8 cellular contexts compared by ENCODE assay signal in genomic region chr11:85947431-85948272, GRCh38.
DNase-seq lines count a peak whose midpoint lies in the region; ATAC-seq and TF ChIP-seq lines count a peak whose summit lies in the region.

No MANE protein-coding gene starts in this region.

- H3K9me3 ChIP-seq in OCI-LY3 (ENCODE audit: insufficient read depth, low read length) = peaks cover 13% of the 10 kb centered on the region; the same call in 1 of the 2 replicates

- no peaks in the 10 kb centered on the region for H3K27me3 Mint-ChIP-seq in progenitor cell of endocrine pancreas

- H3K36me3 ChIP-seq in ACC112 (ENCODE audit: insufficient read depth, low read length) (no peaks in the 10 kb centered on the region), OCI-LY3 (replicated peaks; ENCODE audit: low read depth, low read length) (peaks cover 18% of the 10 kb centered on the region)

- no peaks in the 10 kb centered on the region for H3K27me3 ChIP-seq in ACC112 (ENCODE audit: insufficient read depth, low read length)
- no peaks in the 10 kb centered on the region for H3K27me3 ChIP-seq in OCI-LY3 (ENCODE audit: low read depth, low read length)

- no peaks in the 10 kb centered on the region for H3K79me2 ChIP-seq in ACC112 (ENCODE audit: control insufficient read depth, insufficient read depth, low read length, unreplicated experiment)
- H3K79me2 ChIP-seq in OCI-LY3 (ENCODE audit: low read length) = no peaks in the 10 kb centered on the region

- no peak overlapping the region for H3K27ac Mint-ChIP-seq in progenitor cell of endocrine pancreas

- DNase-seq in epithelial cell of prostate (ENCODE audit: low read depth, low spot score) (no peak), omental fat pad (ENCODE audit: low spot score) (no peak), activated gamma-delta T cell (lab: John Stamatoyannopoulos, UW) (no peak), NAMALWA (ENCODE audit: low spot score) (no peak), progenitor cell of endocrine pancreas (ENCODE audit: low spot score, unreplicated experiment) (no peak)

- peaks cover 1% of the 10 kb centered on the region for H3K36me3 Mint-ChIP-seq in progenitor cell of endocrine pancreas (ENCODE audit: insufficient read depth)

- ATAC-seq in GM19452 (IDR thresholded peaks at IDR 0.05; ENCODE audit: unreplicated experiment) = peak; percentile 54
- ATAC-seq in omental fat pad (ENCODE audit: low FRiP score) = peak; percentile 69

- no peaks in the 10 kb centered on the region for H4K20me1 ChIP-seq in OCI-LY3 (ENCODE audit: insufficient read depth, low read length)

- H3K4me2 ChIP-seq in OCI-LY3 (ENCODE audit: low read length) = peak overlapping the region; percentile 9; the same call in 1 of the 2 replicates

- no peak overlapping the region for H3K9ac ChIP-seq in OCI-LY3 (ENCODE audit: low read length)

- H3K4me3 ChIP-seq in ACC112 (ENCODE audit: low read depth, low read length) = peak overlapping the region; percentile 35; the same call in 1 of the 2 replicates
- H3K4me3 ChIP-seq in OCI-LY3 (ENCODE audit: low read length) = no peak overlapping the region

- H3K4me3 Mint-ChIP-seq in progenitor cell of endocrine pancreas (ENCODE audit: low read depth) = no peak overlapping the region

- peak overlapping the region; percentile 26 for H2AFZ ChIP-seq in ACC112 (ENCODE audit: low read length, unreplicated experiment)
- H2AFZ ChIP-seq in OCI-LY3 (ENCODE audit: low read depth, low read length) = no peak overlapping the region

- H3K4me1 Mint-ChIP-seq in progenitor cell of endocrine pancreas (ENCODE audit: low read depth) = peaks cover 3% of the 10 kb centered on the region

- peak overlapping the region; percentile 89 for H3K27ac ChIP-seq in ACC112 (ENCODE audit: low read depth, low read length)
- peak overlapping the region; percentile 6; the same call in 1 of the 2 replicates for H3K27ac ChIP-seq in OCI-LY3 (ENCODE audit: low read length)
- peak overlapping the region; percentile 82 for H3K27ac ChIP-seq in epithelial cell of prostate

- TF ChIP-seq CTCF in OCI-LY3 (IDR thresholded peaks at IDR 0.05; ENCODE audit: low read depth, low read length) (no peak), omental fat pad (IDR thresholded peaks at IDR 0.05) (no peak), progenitor cell of endocrine pancreas (IDR thresholded peaks at IDR 0.05; ENCODE audit: unreplicated experiment) (no peak)

- peaks cover 23% of the 10 kb centered on the region for H3K4me1 ChIP-seq in ACC112 (ENCODE audit: control insufficient read depth, insufficient read depth, low read length, unreplicated experiment)
- H3K4me1 ChIP-seq in OCI-LY3 (ENCODE audit: low read length) = peaks cover 46% of the 10 kb centered on the region

- peaks cover 12% of the 10 kb centered on the region for H3K9me3 Mint-ChIP-seq in progenitor cell of endocrine pancreas (ENCODE audit: low read depth)

Comparison
In these comparisons a context has a peak if more than half of its experiments do, and no peak if none do; other contexts are left out.
1. H3K27ac ChIP-seq: peak in every context shown above with its lines; median percentile 89 in ACC112; 82 in epithelial cell of prostate; 6 in OCI-LY3.